Comparison of ENCODE assay signal across 24 cellular contexts in the genomic region with DNA sequence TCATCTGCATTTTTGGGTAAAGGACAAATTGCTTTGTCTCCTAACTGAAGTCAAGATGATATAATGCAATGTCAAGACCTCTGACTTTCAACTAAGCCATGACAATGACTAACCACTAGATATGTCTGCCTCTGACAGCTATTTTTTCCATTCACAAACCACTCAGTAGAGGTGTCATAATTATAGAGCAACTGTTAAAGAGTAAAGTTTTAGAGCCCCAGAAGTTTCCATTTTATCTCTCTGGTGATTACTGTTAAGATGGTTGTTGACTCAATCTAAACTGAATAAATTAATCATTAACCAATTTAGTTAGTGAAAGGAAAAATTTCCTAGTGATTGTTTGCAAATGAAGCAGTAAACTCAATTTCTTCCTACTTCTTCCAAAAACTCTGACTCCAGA.
DNase-seq lines count a peak whose midpoint lies in the region; ATAC-seq, FAIRE-seq and TF ChIP-seq lines count a peak whose summit lies in the region.
"Had no signal": no experiment of that assay in that cellular context is flagged by ENCODE, and none has a peak within 500 bp of the region (broad histone marks: within the 10 kb centered on the region; RNA-seq: fewer than 3 reads in every experiment).

No MANE protein-coding gene starts in this region.

- no peak overlapping the region for H2BK120ac ChIP-seq in mesendoderm (ENCODE audit: low read depth, low read length)

- H2BK15ac ChIP-seq in mesendoderm (replicated peaks; ENCODE audit: low read depth), result no peak overlapping the region

- H3K4me2 ChIP-seq in mesendoderm (ENCODE audit: low read length), result no peak overlapping the region
- H3K4me2 ChIP-seq: A549, BLaER1, GM23338 had no signal

- H3K4me3 Mint-ChIP-seq in activated CD8-positive, alpha-beta T cell treated with anti-CD3 and anti-CD28 coated beads for 36 hours, result no peak overlapping the region
- no peak overlapping the region for H3K4me3 Mint-ChIP-seq in activated CD8-positive, alpha-beta T cell treated with anti-CD3 and anti-CD28 coated beads, Interleukin-2, amount 10 ng/mL, durations not matched to agents 7 days and 5 days
- H3K4me3 Mint-ChIP-seq in endodermal cell, result no peak overlapping the region
- H3K4me3 Mint-ChIP-seq: GM23338 had no signal

- H3K36me3 ChIP-seq in mesendoderm (ENCODE audit: control insufficient read depth, insufficient read depth, low read length), result no peaks in the 10 kb centered on the region
- no peaks in the 10 kb centered on the region for H3K36me3 ChIP-seq in endodermal cell (ENCODE audit: control insufficient read depth, insufficient read depth, low read length)
- H3K36me3 ChIP-seq: BLaER1, Peyer's patch had no signal

- H4K5ac ChIP-seq in mesendoderm (ENCODE audit: low read length), result no peak overlapping the region

- H2AK5ac ChIP-seq in mesendoderm (ENCODE audit: low read length), result no peak overlapping the region

- H3K36me3 Mint-ChIP-seq in activated CD8-positive, alpha-beta T cell treated with anti-CD3 and anti-CD28 coated beads for 36 hours (ENCODE audit: low read depth), result no peaks in the 10 kb centered on the region
- H3K36me3 Mint-ChIP-seq in activated CD8-positive, alpha-beta T cell treated with anti-CD3 and anti-CD28 coated beads, Interleukin-2, amount 10 ng/mL, durations not matched to agents 7 days and 5 days (ENCODE audit: low read depth), result no peaks in the 10 kb centered on the region
- H3K36me3 Mint-ChIP-seq in endodermal cell (ENCODE audit: low read depth), result no peaks in the 10 kb centered on the region
- H3K36me3 Mint-ChIP-seq: CD4-positive, alpha-beta memory T cell had no signal

- no peaks in the 10 kb centered on the region for H3K9me3 ChIP-seq in endodermal cell (ENCODE audit: control insufficient read depth, low read length)
- H3K9me3 ChIP-seq: A549, BLaER1, Peyer's patch had no signal

- peak; percentile 17 for ATAC-seq in activated CD8-positive, alpha-beta T cell treated with anti-CD3 and anti-CD28 coated beads for 36 hours
- no peak for ATAC-seq in activated CD8-positive, alpha-beta T cell treated with anti-CD3 and anti-CD28 coated beads, Interleukin-2, amount 10 ng/mL, durations not matched to agents 7 days and 5 days
- ATAC-seq in HG03378 (IDR thresholded peaks at IDR 0.05; ENCODE audit: unreplicated experiment) (no peak), HG02759 (IDR thresholded peaks at IDR 0.05; ENCODE audit: unreplicated experiment) (no peak)
- ATAC-seq: A549, GM23338, K562, Right ventricle myocardium inferior had no signal

- peaks cover 1% of the 10 kb centered on the region for H3K9me3 Mint-ChIP-seq in activated CD8-positive, alpha-beta T cell treated with anti-CD3 and anti-CD28 coated beads for 36 hours
- H3K9me3 Mint-ChIP-seq in activated CD8-positive, alpha-beta T cell treated with anti-CD3 and anti-CD28 coated beads, Interleukin-2, amount 10 ng/mL, durations not matched to agents 7 days and 5 days (ENCODE audit: insufficient read depth), result no peaks in the 10 kb centered on the region
- H3K9me3 Mint-ChIP-seq in endodermal cell, result no peaks in the 10 kb centered on the region
- H3K9me3 Mint-ChIP-seq: GM23338 had no signal

- intact Hi-C loops in activated CD8-positive, alpha-beta T cell treated with anti-CD3 and anti-CD28 coated beads for 36 hours (cut with micrococcal nuclease), result no loop called here

- CTCF ChIA-PET in activated CD8-positive, alpha-beta T cell treated with anti-CD3 and anti-CD28 coated beads for 36 hours (lab: Charles Lee), result no interaction called here
- CTCF ChIA-PET in activated CD8-positive, alpha-beta T cell treated with anti-CD3 and anti-CD28 coated beads, Interleukin-2, amount 10 ng/mL, durations not matched to agents 7 days and 5 days (lab: Charles Lee), result no interaction called here

- H3K4ac ChIP-seq in mesendoderm (ENCODE audit: low read depth, low read length), result no peak overlapping the region

- no peak overlapping the region for H3K18ac ChIP-seq in mesendoderm (ENCODE audit: low read length)

- H3K27me3 ChIP-seq in mesendoderm (ENCODE audit: insufficient read depth, low read length, poor library complexity) (no peaks in the 10 kb centered on the region), endodermal cell (ENCODE audit: control insufficient read depth, insufficient read depth, low read length, poor library complexity, severe bottlenecking) (no peaks in the 10 kb centered on the region)
- H3K27me3 ChIP-seq: BLaER1, Peyer's patch had no signal

- H2BK5ac ChIP-seq in mesendoderm (ENCODE audit: low read length), result no peak overlapping the region

- POLR2A ChIA-PET in activated CD8-positive, alpha-beta T cell treated with anti-CD3 and anti-CD28 coated beads for 36 hours (lab: Charles Lee), result no interaction called here
- POLR2A ChIA-PET in activated CD8-positive, alpha-beta T cell treated with anti-CD3 and anti-CD28 coated beads, Interleukin-2, amount 10 ng/mL, durations not matched to agents 7 days and 5 days (lab: Charles Lee), result no interaction called here

- H3K4me1 Mint-ChIP-seq in activated CD8-positive, alpha-beta T cell treated with anti-CD3 and anti-CD28 coated beads for 36 hours (ENCODE audit: low read depth), result no peaks in the 10 kb centered on the region
- H3K4me1 Mint-ChIP-seq in activated CD8-positive, alpha-beta T cell treated with anti-CD3 and anti-CD28 coated beads, Interleukin-2, amount 10 ng/mL, durations not matched to agents 7 days and 5 days (ENCODE audit: low read depth), result no peaks in the 10 kb centered on the region
- H3K4me1 Mint-ChIP-seq in endodermal cell, result peaks cover 25% of the 10 kb centered on the region
- H3K4me1 Mint-ChIP-seq: CD4-positive, alpha-beta memory T cell had no signal

- no peaks in the 10 kb centered on the region for H3K79me2 ChIP-seq in mesendoderm (ENCODE audit: control insufficient read depth, insufficient read depth, low read length)

- H3K9ac ChIP-seq in mesendoderm (ENCODE audit: low read length) (no peak overlapping the region), endodermal cell (ENCODE audit: extremely low read depth, low read length, poor library complexity, severe bottlenecking) (no peak overlapping the region)
- H3K9ac ChIP-seq: BLaER1 had no signal

- H3K27ac ChIP-seq in mesendoderm (ENCODE audit: low read depth, low read length) (no peak overlapping the region), endodermal cell (ENCODE audit: low read depth, low read length) (no peak overlapping the region)
- H3K27ac ChIP-seq: A549, BLaER1, Peyer's patch had no signal

- no peak for TF ChIP-seq CTCF in activated CD8-positive, alpha-beta T cell treated with anti-CD3 and anti-CD28 coated beads for 36 hours (IDR thresholded peaks at IDR 0.05)
- TF ChIP-seq CTCF in endodermal cell (conservative IDR thresholded peaks at IDR 0.05), result no peak

- H3K4me3 ChIP-seq in mesendoderm (ENCODE audit: low read length) (no peak overlapping the region), endodermal cell (ENCODE audit: low read length) (no peak overlapping the region)
- H3K4me3 ChIP-seq: A549, BLaER1, GM23338, K562, Peyer's patch had no signal

- no peaks in the 10 kb centered on the region for H3K4me1 ChIP-seq in mesendoderm (ENCODE audit: control insufficient read depth, low read depth, low read length)
- peaks cover 9% of the 10 kb centered on the region for H3K4me1 ChIP-seq in endodermal cell (ENCODE audit: control insufficient read depth, insufficient read depth, low read length)
- H3K4me1 ChIP-seq: A549, BLaER1, Peyer's patch had no signal

- H3K23ac ChIP-seq in mesendoderm (ENCODE audit: low read length), result no peak overlapping the region

- no peaks in the 10 kb centered on the region for H3K27me3 Mint-ChIP-seq in activated CD8-positive, alpha-beta T cell treated with anti-CD3 and anti-CD28 coated beads for 36 hours
- H3K27me3 Mint-ChIP-seq in activated CD8-positive, alpha-beta T cell treated with anti-CD3 and anti-CD28 coated beads, Interleukin-2, amount 10 ng/mL, durations not matched to agents 7 days and 5 days (ENCODE audit: low read depth), result no peaks in the 10 kb centered on the region
- no peaks in the 10 kb centered on the region for H3K27me3 Mint-ChIP-seq in endodermal cell (ENCODE audit: insufficient read depth)

- FAIRE-seq in islet of Langerhans (lab: Jason Lieb, UNC), result peak; percentile 47
- FAIRE-seq: A549, GM12892, GM18507, K562 had no signal

- H3K79me1 ChIP-seq in mesendoderm (ENCODE audit: low read length), result no peaks in the 10 kb centered on the region

- no peak for DNase-seq in activated CD8-positive, alpha-beta T cell treated with anti-CD3 and anti-CD28 coated beads for 36 hours
- no peak for DNase-seq in activated CD8-positive, alpha-beta T cell treated with anti-CD3 and anti-CD28 coated beads, Interleukin-2, amount 10 ng/mL, durations not matched to agents 7 days and 5 days
- peak; percentile 69 for DNase-seq in OCI-M1 (lab: John Stamatoyannopoulos, UW)
- peak; percentile 19 for DNase-seq in mesendoderm
- no peak for DNase-seq in endodermal cell
- DNase-seq: Calu3; CD4-positive, alpha-beta memory T cell; DMS79; HCEC 1CT; NCI-H1105; NCI-H2081; NCI-H2171 treated with DMSO at 0.1 percent for 48 hours; NCI-H446 treated with DMSO at 0.1 percent for 48 hours; Peyer's patch had no signal

- H3K27ac Mint-ChIP-seq in activated CD8-positive, alpha-beta T cell treated with anti-CD3 and anti-CD28 coated beads for 36 hours, result no peak overlapping the region
- H3K27ac Mint-ChIP-seq in activated CD8-positive, alpha-beta T cell treated with anti-CD3 and anti-CD28 coated beads, Interleukin-2, amount 10 ng/mL, durations not matched to agents 7 days and 5 days, result no peak overlapping the region
- H3K27ac Mint-ChIP-seq in endodermal cell, result no peak overlapping the region
- H3K27ac Mint-ChIP-seq: CD4-positive, alpha-beta memory T cell; GM23338 had no signal

- no peak overlapping the region for H3K56ac ChIP-seq in mesendoderm (ENCODE audit: low read length)

- H4K8ac ChIP-seq in mesendoderm (ENCODE audit: low read depth, low read length), result no peak overlapping the region

Comparison
In these comparisons a context has a peak if more than half of its experiments do, and no peak if none do; other contexts are left out.
1. DNase-seq: peak in OCI-M1 (single experiment) and mesendoderm (single experiment); none in activated CD8-positive, alpha-beta T cell treated with anti-CD3 and anti-CD28 coated beads for 36 hours (single experiment), activated CD8-positive, alpha-beta T cell treated with anti-CD3 and anti-CD28 coated beads, Interleukin-2, amount 10 ng/mL, durations not matched to agents 7 days and 5 days (single experiment) and endodermal cell (single experiment).